24 cellular contexts compared by ENCODE assay signal in the genomic region with DNA sequence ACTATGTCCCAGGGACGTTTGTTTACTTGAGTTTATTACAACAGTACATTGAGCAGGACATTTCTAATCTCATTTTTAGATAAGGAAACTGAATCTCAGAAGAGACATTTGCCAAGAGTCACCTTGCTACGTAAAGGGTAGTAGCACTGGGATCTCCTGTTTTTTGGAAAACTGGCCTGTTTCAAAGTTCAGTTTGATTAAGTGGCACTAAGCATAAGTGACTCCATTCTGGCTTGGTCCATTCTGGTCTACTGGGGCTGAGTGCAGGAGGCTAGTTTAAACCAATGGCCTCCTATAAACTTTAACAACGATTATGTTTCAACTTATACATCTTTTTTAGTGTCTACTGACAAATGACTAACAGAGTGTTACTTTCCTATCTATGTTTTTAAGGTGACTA.
"Had no signal": no experiment of that assay in that cellular context is flagged by ENCODE, and none has a peak within 500 bp of the region (broad histone marks: within the 10 kb centered on the region; RNA-seq: fewer than 3 reads in every experiment).

No MANE protein-coding gene starts in this region.

- H3K36me3 ChIP-seq: esophagus muscularis mucosa, gastroesophageal sphincter, heart left ventricle, left lung, lower lobe of right lung had no signal

- H3K27me3 ChIP-seq: esophagus muscularis mucosa, foreskin keratinocyte, gastroesophageal sphincter, heart left ventricle, hepatocyte, left lung had no signal

- H3K79me2 ChIP-seq: hepatocyte had no signal

- H3K27ac ChIP-seq: coronary artery, dorsolateral prefrontal cortex, esophagus muscularis mucosa, foreskin keratinocyte, gastroesophageal sphincter, heart left ventricle, hepatocyte, left lung, lower lobe of right lung had no signal

- H3K4me3 ChIP-seq: coronary artery, dorsolateral prefrontal cortex, esophagus muscularis mucosa, gastroesophageal sphincter, heart left ventricle, hepatocyte, left lung, lower lobe of right lung, mucosa of descending colon had no signal

- H3K4me1 ChIP-seq: esophagus muscularis mucosa, foreskin keratinocyte, gastroesophageal sphincter, heart left ventricle, lower lobe of right lung had no signal

- H3K4me2 ChIP-seq: hepatocyte had no signal

- H2AFZ ChIP-seq: hepatocyte had no signal

- FAIRE-seq: colon, endothelial cell of umbilical vein, frontal cortex, islet of Langerhans, keratinocyte had no signal

- DNase-seq: dermis blood vessel endothelial cell; dorsolateral prefrontal cortex; effector CD4-positive, alpha-beta T cell; effector memory CD4-positive, alpha-beta T cell; foreskin keratinocyte; heart left ventricle; hypothalamus; immature natural killer cell; left cardiac atrium; left lung; left ventricle myocardium superior; lower lobe of right lung; mesenchymal stem cell; mucosa of descending colon; naive B cell had no signal

- H3K9me3 ChIP-seq: esophagus muscularis mucosa, gastroesophageal sphincter, heart left ventricle, left lung, lower lobe of right lung, mucosa of descending colon had no signal

- ATAC-seq: foreskin keratinocyte, gastroesophageal sphincter, heart left ventricle, left cardiac atrium, left lung, left ventricle myocardium superior, lower lobe of right lung, mucosa of descending colon had no signal
